Comparison of ENCODE assay signal across 8 cellular contexts in genomic region chr13:52738719-52739467, GRCh38. TPM values are rescaled to one million over a fixed set of nuclear protein-coding genes. Genes with fewer than 3 reads are reported as not detected.
DNase-seq lines count a peak whose midpoint lies in the region; ATAC-seq and TF ChIP-seq lines count a peak whose summit lies in the region.

No MANE protein-coding gene starts in this region.

- H3K4me1 ChIP-seq in endocrine pancreas (ENCODE audit: control insufficient read depth, insufficient read depth, low read length) (peaks cover 10% of the 10 kb centered on the region), SK-N-SH (ENCODE audit: control insufficient read depth in 1 of 2, insufficient read depth in 2 of 2, low read depth in 1 of 2, low read length in 1 of 2) (peaks cover 0 to 8% of the 10 kb centered on the region in 2 experiments; a peak in 2 of 4 replicates)

- no peak for TF ChIP-seq EP300 in SK-N-SH (IDR thresholded peaks at IDR 0.05; ENCODE audit: borderline replicate concordance in 1 of 2, low read depth in 1 of 2, low read length in 1 of 2)

- no peaks in the 10 kb centered on the region for H4K20me1 ChIP-seq in SK-N-SH (ENCODE audit: insufficient read depth)

- CTCF ChIA-PET in SK-N-SH (lab: Yijun Ruan, JAX), result no interaction called here

- H3K9ac ChIP-seq in endocrine pancreas (ENCODE audit: control insufficient read depth, insufficient read depth, low read length) (peak overlapping the region; percentile 22), SK-N-SH (no peak overlapping the region)

- H3K4me1 Mint-ChIP-seq in natural killer cell, result peaks cover 0 to 5% of the 10 kb centered on the region in 2 donors

- H3K27ac ChIP-seq in SK-N-SH (ENCODE audit: low read depth in 2 of 2, low read length in 1 of 2), result no peak overlapping the region

- no peaks in the 10 kb centered on the region for H3F3A ChIP-seq in SK-N-SH (replicated peaks; ENCODE audit: insufficient read depth)

- no peaks in the 10 kb centered on the region for H3K79me2 ChIP-seq in SK-N-SH (ENCODE audit: insufficient read depth)

- no peak overlapping the region for H3K27ac Mint-ChIP-seq in natural killer cell

- peak; percentile 53 for TF ChIP-seq CTCF in natural killer cell (IDR thresholded peaks at IDR 0.05)
- no peak for TF ChIP-seq CTCF in SK-N-SH (IDR thresholded peaks at IDR 0.05)

- WGBS in SK-N-SH (ENCODE audit: low lambda C conversion rate), result 89% methylated on average over 47 of the region's 75 CpGs

- intact Hi-C loops in natural killer cell (cut with micrococcal nuclease), result no loop called here

- H3K4me3 ChIP-seq in endocrine pancreas (ENCODE audit: control insufficient read depth, insufficient read depth, low read length) (peak overlapping the region; percentile 39), SK-N-SH (ENCODE audit: low read depth in 2 of 2, low read length in 1 of 2) (no peak overlapping the region; a peak in 1 of 4 replicates)

- DNase-seq in GM19238 (ENCODE audit: insufficient read length, low spot score) (peak; percentile 30), NCI-H1930 (lab: John Stamatoyannopoulos, UW) (peak; percentile 20 to 21), natural killer cell (peak; percentile 16), GDM1 (lab: John Stamatoyannopoulos, UW) (no peak), SK-N-SH (no peak)

- no peaks in the 10 kb centered on the region for H3K9me2 ChIP-seq in SK-N-SH

- H3K36me3 Mint-ChIP-seq in natural killer cell, result no peaks in the 10 kb centered on the region

- TF ChIP-seq RAD21 in SK-N-SH (IDR thresholded peaks at IDR 0.05; ENCODE audit: low read length), result no peak

- ATAC-seq in natural killer cell (peak in 2 of 3 donors; percentile 57 to 81), GM21619 (IDR thresholded peaks at IDR 0.05; ENCODE audit: unreplicated experiment) (no peak), HG03378 (IDR thresholded peaks at IDR 0.05; ENCODE audit: unreplicated experiment) (no peak)

- POLR2A ChIA-PET in SK-N-SH (lab: Yijun Ruan, JAX), result no interaction called here

- no peaks in the 10 kb centered on the region for H3K27me3 ChIP-seq in endocrine pancreas (ENCODE audit: control insufficient read depth, insufficient read depth, low read length)
- H3K27me3 ChIP-seq in SK-N-SH (ENCODE audit: insufficient read depth), result no peaks in the 10 kb centered on the region

- no peak overlapping the region for H2AFZ ChIP-seq in SK-N-SH (ENCODE audit: low read depth)

- peaks cover 39 to 64% of the 10 kb centered on the region in 2 donors for H3K27me3 Mint-ChIP-seq in natural killer cell (ENCODE audit: low read depth in 2 of 2)

- H3K4me3 Mint-ChIP-seq in natural killer cell, result peak overlapping the region; percentile 49

- H3K9me3 ChIP-seq in endocrine pancreas (ENCODE audit: control insufficient read depth, low read length), result no peaks in the 10 kb centered on the region
- H3K9me3 ChIP-seq in SK-N-SH, result no peaks in the 10 kb centered on the region

- H3K4me2 ChIP-seq in SK-N-SH, result no peak overlapping the region

- H3K36me3 ChIP-seq in endocrine pancreas (ENCODE audit: control insufficient read depth, insufficient read depth, low read length) (no peaks in the 10 kb centered on the region), SK-N-SH (replicated peaks in 1 of 2; ENCODE audit: control insufficient read depth in 1 of 2, insufficient read depth in 2 of 2, low read length in 1 of 2) (no peaks in the 10 kb centered on the region)

- no peaks in the 10 kb centered on the region for H3K9me3 Mint-ChIP-seq in natural killer cell

TF ChIP-seq in SK-N-SH, 30 proteins besides CTCF, POLR2A, EP300 and RAD21:
- no peak for TF ChIP-seq TCF12 (IDR thresholded peaks at IDR 0.05)
- no peak for TF ChIP-seq FOSL2 (IDR thresholded peaks at IDR 0.05; ENCODE audit: borderline replicate concordance, low read depth)
- no peak for TF ChIP-seq JUND (IDR thresholded peaks at IDR 0.05)
- no peak for TF ChIP-seq FOXM1 (IDR thresholded peaks at IDR 0.05; ENCODE audit: low read depth)
- TF ChIP-seq EZH2phosphoT487 (IDR thresholded peaks at IDR 0.05; ENCODE audit: borderline replicate concordance, low read depth), result no peak
- TF ChIP-seq CHD2 (IDR thresholded peaks at IDR 0.05; ENCODE audit: low read length, partially characterized antibody), result no peak
- no peak for TF ChIP-seq USF1 (IDR thresholded peaks at IDR 0.05; ENCODE audit: borderline replicate concordance, low read depth)
- no peak for TF ChIP-seq MEF2A (IDR thresholded peaks at IDR 0.05; ENCODE audit: borderline replicate concordance, low read depth)
- no peak for TF ChIP-seq TEAD4 (IDR thresholded peaks at IDR 0.05; ENCODE audit: borderline replicate concordance, insufficient read depth)
- no peak for TF ChIP-seq FOXJ3 (CRISPR knock-in tag; IDR thresholded peaks at IDR 0.05)
- no peak for TF ChIP-seq NFIC (IDR thresholded peaks at IDR 0.05; ENCODE audit: borderline replicate concordance)
- TF ChIP-seq ZBTB33 (IDR thresholded peaks at IDR 0.05; ENCODE audit: borderline replicate concordance, low read depth), result no peak
- no peak for TF ChIP-seq IRF3 (IDR thresholded peaks at IDR 0.05; ENCODE audit: low read depth, low read length)

RNA-seq across cellular contexts. Expression of gene CNMD, which starts 0.7 kb away (rescaled TPM):
- total RNA-seq in natural killer cell, result not detected
- polyA plus RNA-seq in SK-N-SH (2012; rRNA removed), result not detected in 2 replicates
- polyA plus RNA-seq in SK-N-SH (2012; cell fraction: cytosol; rRNA removed), result not detected in 2 replicates
- polyA plus RNA-seq in SK-N-SH (2012; cell fraction: nucleus; rRNA removed), result not detected in 2 replicates

Comparison
In these comparisons a context has a peak if more than half of its experiments do, and no peak if none do; other contexts are left out.
1. DNase-seq: peak in GM19238 (single experiment), NCI-H1930 (2 of 2) and natural killer cell (single experiment); none in GDM1 (single experiment) and SK-N-SH (single experiment).
2. ATAC-seq: peak in natural killer cell (2 of 3); none in GM21619 (single experiment) and HG03378 (single experiment).